Comparison of ENCODE assay signal across 8 cellular contexts in genomic region chr1:65255088-65256050, GRCh38. TPM values are rescaled to one million over a fixed set of nuclear protein-coding genes. Genes with fewer than 3 reads are reported as not detected.
DNase-seq lines count a peak whose midpoint lies in the region; ATAC-seq and TF ChIP-seq lines count a peak whose summit lies in the region.

No MANE protein-coding gene starts in this region.

- H3K4me1 Mint-ChIP-seq in activated CD8-positive, alpha-beta T cell treated with anti-CD3 and anti-CD28 coated beads, Interleukin-2, amount 10 ng/mL, durations not matched to agents 7 days and 5 days (ENCODE audit: low read depth) = peaks cover 32% of the 10 kb centered on the region
- H3K4me1 Mint-ChIP-seq in osteocyte (ENCODE audit: unreplicated experiment) = peaks cover 72% of the 10 kb centered on the region

- peaks cover 26% of the 10 kb centered on the region for H3K27me3 Mint-ChIP-seq in activated CD8-positive, alpha-beta T cell treated with anti-CD3 and anti-CD28 coated beads, Interleukin-2, amount 10 ng/mL, durations not matched to agents 7 days and 5 days (ENCODE audit: low read depth)
- no peaks in the 10 kb centered on the region for H3K27me3 Mint-ChIP-seq in osteocyte (ENCODE audit: unreplicated experiment)

- no peaks in the 10 kb centered on the region for H3K9me3 Mint-ChIP-seq in activated CD8-positive, alpha-beta T cell treated with anti-CD3 and anti-CD28 coated beads, Interleukin-2, amount 10 ng/mL, durations not matched to agents 7 days and 5 days (ENCODE audit: insufficient read depth)
- no peaks in the 10 kb centered on the region for H3K9me3 Mint-ChIP-seq in osteocyte (ENCODE audit: unreplicated experiment)

- intact Hi-C loops in Right ventricle myocardium superior (cut with DNase I) = no loop called here

- H3K4me3 Mint-ChIP-seq in activated CD8-positive, alpha-beta T cell treated with anti-CD3 and anti-CD28 coated beads, Interleukin-2, amount 10 ng/mL, durations not matched to agents 7 days and 5 days = peak overlapping the region; percentile 75
- H3K4me3 Mint-ChIP-seq in osteocyte (ENCODE audit: unreplicated experiment) = peak overlapping the region; percentile 95

- POLR2A ChIA-PET in activated CD8-positive, alpha-beta T cell treated with anti-CD3 and anti-CD28 coated beads, Interleukin-2, amount 10 ng/mL, durations not matched to agents 7 days and 5 days (lab: Charles Lee) = interaction anchor here (1.1 kb wide), 1 partner anchor 8 kb away, joined by 3 read pairs; no protein-coding TSS in a partner anchor

- TF ChIP-seq CTCF in HL-60 (IDR thresholded peaks at IDR 0.05; ENCODE audit: insufficient read depth, low read length) (no peak), osteocyte (IDR thresholded peaks at IDR 0.05) (no peak)

- peak; percentile 82 for DNase-seq in DMS53 (lab: John Stamatoyannopoulos, UW)
- DNase-seq in HL-60 (ENCODE audit: low read depth in 1 of 2, low spot score in 1 of 2) = no peak
- DNase-seq in activated CD8-positive, alpha-beta T cell treated with anti-CD3 and anti-CD28 coated beads, Interleukin-2, amount 10 ng/mL, durations not matched to agents 7 days and 5 days = no peak
- no peak for DNase-seq in Right ventricle myocardium superior
- no peak for DNase-seq in osteocyte (ENCODE audit: extremely low spot score, unreplicated experiment)
- no peak for DNase-seq in NOMO-1 treated with DMSO at 0.1 percent for 48 hours (lab: John Stamatoyannopoulos, UW; ENCODE audit: unreplicated experiment)
- DNase-seq in NCI-H1930 (lab: John Stamatoyannopoulos, UW) = no peak

- H3K4me3 ChIP-seq in HL-60 (replicated peaks; ENCODE audit: insufficient read depth, low read length) = peak overlapping the region; percentile 67; the same call in 1 of the 2 replicates

- CTCF ChIA-PET in activated CD8-positive, alpha-beta T cell treated with anti-CD3 and anti-CD28 coated beads, Interleukin-2, amount 10 ng/mL, durations not matched to agents 7 days and 5 days (lab: Charles Lee) = interaction anchor here (1.2 to 1.7 kb wide), 7 partner anchors 10 to 432 kb away, joined by 3 to 11 read pairs (median 5); partner anchors contain the start of genes LEPR and LEPROT

- no peak overlapping the region for H3K27ac Mint-ChIP-seq in activated CD8-positive, alpha-beta T cell treated with anti-CD3 and anti-CD28 coated beads, Interleukin-2, amount 10 ng/mL, durations not matched to agents 7 days and 5 days
- H3K27ac Mint-ChIP-seq in osteocyte (ENCODE audit: unreplicated experiment) = peak overlapping the region; percentile 93

- no peak for ATAC-seq in activated CD8-positive, alpha-beta T cell treated with anti-CD3 and anti-CD28 coated beads, Interleukin-2, amount 10 ng/mL, durations not matched to agents 7 days and 5 days
- ATAC-seq in Right ventricle myocardium superior (ENCODE audit: poor library complexity) (peak; percentile 40), HG02798 (IDR thresholded peaks at IDR 0.05; ENCODE audit: poor library complexity, unreplicated experiment) (no peak)

- no peaks in the 10 kb centered on the region for H3K36me3 Mint-ChIP-seq in activated CD8-positive, alpha-beta T cell treated with anti-CD3 and anti-CD28 coated beads, Interleukin-2, amount 10 ng/mL, durations not matched to agents 7 days and 5 days (ENCODE audit: low read depth)
- H3K36me3 Mint-ChIP-seq in osteocyte (ENCODE audit: unreplicated experiment) = no peaks in the 10 kb centered on the region

- no peak overlapping the region for H3K27ac ChIP-seq in HL-60 (replicated peaks)

- H3K27me3 ChIP-seq in HL-60 (ENCODE audit: insufficient read depth, poor library complexity, severe bottlenecking) = peaks cover 26% of the 10 kb centered on the region

RNA-seq across cellular contexts. Expression of gene DNAJC6, which starts 54.0 kb away (rescaled TPM):
- 1 to 10 TPM; 1.4 TPM for total RNA-seq in activated CD8-positive, alpha-beta T cell treated with anti-CD3 and anti-CD28 coated beads, Interleukin-2, amount 10 ng/mL, durations not matched to agents 7 days and 5 days
- total RNA-seq in Right ventricle myocardium superior = 2.0 TPM
- 50.8 and 53.8 TPM in 2 replicates for total RNA-seq in osteocyte

Comparison
In these comparisons a context has a peak if more than half of its experiments do, and no peak if none do; other contexts are left out.
1. RNA of gene DNAJC6, which starts 54.0 kb away (total RNA-seq): 50.8 to 53.8 TPM in osteocyte; 2.0 TPM in Right ventricle myocardium superior (single experiment) and 1.4 TPM in activated CD8-positive, alpha-beta T cell treated with anti-CD3 and anti-CD28 coated beads, Interleukin-2, amount 10 ng/mL, durations not matched to agents 7 days and 5 days; every median in the first group is over 10 times any median in the second.